8 cellular contexts compared by ENCODE assay signal in the genomic region with DNA sequence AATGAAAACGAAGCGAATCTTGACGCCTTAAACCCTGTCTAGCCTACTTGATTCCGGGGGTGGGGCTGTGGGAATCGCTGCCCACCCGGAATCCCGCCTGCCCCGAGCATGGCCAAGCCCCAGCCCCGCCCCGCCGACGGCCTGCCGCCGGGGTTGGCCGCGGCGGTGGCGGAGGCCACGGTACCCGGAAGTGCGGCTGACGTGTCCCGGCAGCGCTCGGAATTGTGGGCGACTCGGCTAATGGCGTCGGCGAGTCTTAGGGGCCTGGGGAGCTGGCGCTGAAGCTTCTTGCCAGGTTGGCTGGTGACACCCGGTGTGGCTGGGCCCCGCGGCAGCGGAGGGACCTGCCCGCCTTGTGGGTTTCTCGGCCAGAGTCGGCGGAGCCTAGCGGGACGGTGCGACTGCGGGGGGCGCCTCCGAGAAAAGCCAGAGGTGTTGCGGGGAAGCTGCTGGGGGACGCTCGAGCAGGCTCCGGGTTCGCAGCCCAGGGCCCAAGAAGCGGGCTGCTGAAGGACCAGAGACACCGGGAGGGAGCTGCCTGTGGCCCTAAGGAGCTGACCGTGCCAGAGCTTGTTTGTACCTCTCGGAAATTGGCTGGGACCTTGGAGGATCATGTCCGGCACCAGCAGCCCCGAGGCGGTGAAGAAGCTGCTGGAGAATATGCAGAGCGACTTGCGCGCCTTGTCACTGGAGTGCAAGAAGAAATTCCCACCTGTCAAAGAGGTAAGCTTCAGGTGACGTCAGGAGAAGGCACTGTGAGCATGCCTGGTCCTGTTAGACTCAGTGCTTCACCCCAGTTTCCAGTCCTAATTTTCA. TPM values are rescaled to one million over a fixed set of nuclear protein-coding genes. Genes with fewer than 3 reads are reported as not detected.
DNase-seq lines count a peak whose midpoint lies in the region; ATAC-seq and TF ChIP-seq lines count a peak whose summit lies in the region.

A gene with protein sequence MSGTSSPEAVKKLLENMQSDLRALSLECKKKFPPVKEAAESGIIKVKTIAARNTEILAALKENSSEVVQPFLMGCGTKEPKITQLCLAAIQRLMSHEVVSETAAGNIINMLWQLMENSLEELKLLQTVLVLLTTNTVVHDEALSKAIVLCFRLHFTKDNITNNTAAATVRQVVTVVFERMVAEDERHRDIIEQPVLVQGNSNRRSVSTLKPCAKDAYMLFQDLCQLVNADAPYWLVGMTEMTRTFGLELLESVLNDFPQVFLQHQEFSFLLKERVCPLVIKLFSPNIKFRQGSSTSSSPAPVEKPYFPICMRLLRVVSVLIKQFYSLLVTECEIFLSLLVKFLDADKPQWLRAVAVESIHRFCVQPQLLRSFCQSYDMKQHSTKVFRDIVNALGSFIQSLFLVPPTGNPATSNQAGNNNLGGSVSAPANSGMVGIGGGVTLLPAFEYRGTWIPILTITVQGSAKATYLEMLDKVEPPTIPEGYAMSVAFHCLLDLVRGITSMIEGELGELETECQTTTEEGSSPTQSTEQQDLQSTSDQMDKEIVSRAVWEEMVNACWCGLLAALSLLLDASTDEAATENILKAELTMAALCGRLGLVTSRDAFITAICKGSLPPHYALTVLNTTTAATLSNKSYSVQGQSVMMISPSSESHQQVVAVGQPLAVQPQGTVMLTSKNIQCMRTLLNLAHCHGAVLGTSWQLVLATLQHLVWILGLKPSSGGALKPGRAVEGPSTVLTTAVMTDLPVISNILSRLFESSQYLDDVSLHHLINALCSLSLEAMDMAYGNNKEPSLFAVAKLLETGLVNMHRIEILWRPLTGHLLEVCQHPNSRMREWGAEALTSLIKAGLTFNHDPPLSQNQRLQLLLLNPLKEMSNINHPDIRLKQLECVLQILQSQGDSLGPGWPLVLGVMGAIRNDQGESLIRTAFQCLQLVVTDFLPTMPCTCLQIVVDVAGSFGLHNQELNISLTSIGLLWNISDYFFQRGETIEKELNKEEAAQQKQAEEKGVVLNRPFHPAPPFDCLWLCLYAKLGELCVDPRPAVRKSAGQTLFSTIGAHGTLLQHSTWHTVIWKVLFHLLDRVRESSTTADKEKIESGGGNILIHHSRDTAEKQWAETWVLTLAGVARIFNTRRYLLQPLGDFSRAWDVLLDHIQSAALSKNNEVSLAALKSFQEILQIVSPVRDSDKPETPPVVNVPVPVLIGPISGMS (N-terminal part only) (plus strand): TSS at position 231 of the 816 bp plus-strand sequence. CDS start 382 bp downstream, at position 613.

- under 1% methylated on average over 61 of the region's 61 CpGs for WGBS in hepatocyte (ENCODE audit: low lambda C conversion rate, missing lambda C conversion rate)

- TF ChIP-seq CTCF in hepatocyte (IDR thresholded peaks at IDR 0.05; ENCODE audit: poor library complexity) (no peak), retinal pigment epithelial cell (conservative IDR thresholded peaks at IDR 0.05; ENCODE audit: low read depth, low read length) (no peak)

- no peaks in the 10 kb centered on the region for H3K27me3 ChIP-seq in hepatocyte

- no peaks in the 10 kb centered on the region for H3K9me3 ChIP-seq in hepatocyte (ENCODE audit: low read depth)

- ATAC-seq in GM18508 (IDR thresholded peaks at IDR 0.05; ENCODE audit: insufficient read depth, unreplicated experiment) (peak; percentile 71), HG02973 (IDR thresholded peaks at IDR 0.05; ENCODE audit: unreplicated experiment) (peak; percentile 98)

- no peaks in the 10 kb centered on the region for H3K36me3 ChIP-seq in hepatocyte (replicated peaks; ENCODE audit: insufficient read depth, low read depth)

- DNase-seq in NCI-H2029 (lab: John Stamatoyannopoulos, UW) (peak; percentile 82), T1000 (lab: John Stamatoyannopoulos, UW) (peak; percentile 83), astrocyte of the hippocampus (ENCODE audit: low read depth, low spot score) (peak; percentile 96), hepatocyte (ENCODE audit: low spot score) (peak; percentile 95), retinal pigment epithelial cell (ENCODE audit: low read depth) (peak; percentile 38), KG1 (lab: John Stamatoyannopoulos, UW) (no peak)

- peak within 1 kb of the TSS; percentile 86 for H3K4me2 ChIP-seq in hepatocyte

- H4K20me1 ChIP-seq in hepatocyte (ENCODE audit: insufficient read depth, poor library complexity, severe bottlenecking), result peaks cover 10% of the 10 kb centered on the region

- peaks cover 15% of the 10 kb centered on the region for H3K4me1 ChIP-seq in hepatocyte (ENCODE audit: insufficient read depth)

- peak within 1 kb of the TSS; percentile 97 for H2AFZ ChIP-seq in hepatocyte

- H3K9me2 ChIP-seq in hepatocyte (replicated peaks; ENCODE audit: insufficient read depth), result no peaks in the 10 kb centered on the region

- H3K4me3 ChIP-seq in hepatocyte (peak within 1 kb of the TSS; percentile 81), retinal pigment epithelial cell (ENCODE audit: low read length) (peak within 1 kb of the TSS; percentile 98)

- peak within 1 kb of the TSS; percentile 98 for H3K27ac ChIP-seq in hepatocyte

- H3K79me2 ChIP-seq in hepatocyte, result peaks cover 51% of the 10 kb centered on the region

RNA-seq across cellular contexts. Expression of the gene that starts here (rescaled TPM):
- total RNA-seq in hepatocyte, result 44.3 and 60.9 TPM in 2 replicates
- 23.7 and 24.0 TPM in 2 replicates for polyA plus RNA-seq in hepatocyte
